Comparison of ENCODE assay signal across 8 cellular contexts in the genomic region with DNA sequence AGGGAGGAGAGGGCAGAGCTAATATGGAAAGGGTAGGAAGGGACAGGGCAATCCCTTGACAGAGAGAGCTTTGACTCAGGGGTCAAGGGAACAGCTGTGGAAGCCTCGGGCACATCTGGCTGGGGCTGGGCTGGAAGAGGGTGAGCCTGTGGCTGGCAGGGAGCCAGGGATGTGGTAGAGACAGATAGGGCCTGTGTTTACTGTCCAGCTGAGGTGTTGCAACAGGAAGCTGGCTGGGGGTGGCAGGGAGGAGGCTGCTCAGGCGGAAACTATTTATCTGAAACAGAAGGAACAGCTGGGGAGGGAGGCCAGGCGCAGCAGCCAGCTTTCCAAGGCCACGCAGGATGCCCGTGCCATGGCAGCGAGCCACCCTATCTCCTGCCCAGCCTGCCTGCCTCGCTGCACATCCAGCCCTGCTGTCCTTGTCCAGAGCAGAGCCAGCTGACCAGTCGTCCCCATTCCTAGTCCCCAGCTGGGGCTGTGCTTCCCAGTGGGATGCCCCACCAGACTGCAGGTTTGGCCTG.
DNase-seq lines count a peak whose midpoint lies in the region; ATAC-seq lines count a peak whose summit lies in the region.

No MANE protein-coding gene starts in this region.

- DNase-seq in COLO668 (lab: John Stamatoyannopoulos, UW; ENCODE audit: unreplicated experiment) (peak; percentile 54), NCI-H146 treated with DMSO at 0.1 percent for 48 hours (lab: John Stamatoyannopoulos, UW; ENCODE audit: unreplicated experiment) (peak; percentile 24), brain pericyte (ENCODE audit: low read depth, low spot score) (peak; percentile 32), left lobe of liver (ENCODE audit: low spot score) (peak; percentile 96), ureter (ENCODE audit: low spot score) (peak; percentile 74), T-helper 17 cell (no peak)

- no peaks in the 10 kb centered on the region for H3K9me3 ChIP-seq in T-helper 17 cell (ENCODE audit: control insufficient read depth, low read length, poor library complexity, severe bottlenecking)

- no peak overlapping the region for H3K4me3 Mint-ChIP-seq in T-helper 17 cell

- no peaks in the 10 kb centered on the region for H3K4me1 Mint-ChIP-seq in T-helper 17 cell

- no peak overlapping the region for H3K27ac Mint-ChIP-seq in T-helper 17 cell

- peak; percentile 93 for ATAC-seq in left lobe of liver
- no peak for ATAC-seq in T-helper 17 cell
- no peak for ATAC-seq in HG03521 (IDR thresholded peaks at IDR 0.05; ENCODE audit: unreplicated experiment)
- no peak for ATAC-seq in HG03039 (IDR thresholded peaks at IDR 0.05; ENCODE audit: unreplicated experiment)

- H3K36me3 Mint-ChIP-seq in T-helper 17 cell (ENCODE audit: low read depth): no peaks in the 10 kb centered on the region

- H3K27me3 Mint-ChIP-seq in T-helper 17 cell: peaks cover 14% of the 10 kb centered on the region

Comparison
In these comparisons a context has a peak if more than half of its experiments do, and no peak if none do; other contexts are left out.
1. DNase-seq: peak in COLO668 (single experiment), NCI-H146 treated with DMSO at 0.1 percent for 48 hours (single experiment), brain pericyte (single experiment), left lobe of liver (single experiment) and ureter (single experiment); none in T-helper 17 cell (0 of 3).